ENCODE assay signal across 23 cellular contexts in genomic region chr2:96808176-96808837, GRCh38. TPM values are rescaled to one million over a fixed set of nuclear protein-coding genes. Genes with fewer than 3 reads are reported as not detected.
DNase-seq lines count a peak whose midpoint lies in the region; ATAC-seq and TF ChIP-seq lines count a peak whose summit lies in the region.
"Had no signal": no experiment of that assay in that cellular context is flagged by ENCODE, and none has a peak within 500 bp of the region (broad histone marks: within the 10 kb centered on the region; RNA-seq: fewer than 3 reads in every experiment).

No MANE protein-coding gene starts in this region.

- H3K9me3 ChIP-seq in body of pancreas = no peaks in the 10 kb centered on the region
- no peaks in the 10 kb centered on the region for H3K9me3 ChIP-seq in mesenchymal stem cell (ENCODE audit: control insufficient read depth, low read length)
- H3K9me3 ChIP-seq in HAP-1 = no peaks in the 10 kb centered on the region
- H3K9me3 ChIP-seq: transverse colon had no signal

- intact Hi-C loops in natural killer cell (cut with micrococcal nuclease) (no loop called here), body of pancreas (cut with DNase I) (no loop called here)

- peak overlapping the region in 2 of 4 donors; percentile 20 to 21 for H3K27ac ChIP-seq in body of pancreas
- H3K27ac ChIP-seq in mesenchymal stem cell (ENCODE audit: low read length, poor library complexity, severe bottlenecking) = no peak overlapping the region

- no peak for DNase-seq in natural killer cell
- no peak for DNase-seq in natural killer cell treated with Interleukin-12 subunit alpha and Interleukin-12 subunit beta and Interleukin-15 and Interleukin-18, amount 100 ng/mL, for 72 hours (ENCODE audit: low spot score)
- DNase-seq in body of pancreas = peak in 2 of 4 donors; percentile 45 to 60
- no peak for DNase-seq in mesenchymal stem cell
- no peak for DNase-seq in stimulated activated effector memory CD8-positive, alpha-beta T cell treated with anti-CD3 and anti-CD28 coated beads, Interleukin-12 subunit alpha, Interleukin-12 subunit beta, amount 100 ng/mL, for 72 hours (ENCODE audit: low spot score in 2 of 2)
- DNase-seq in occipital lobe (lab: John Stamatoyannopoulos, UW) = no peak
- no peak for DNase-seq in NCI-H187 (lab: John Stamatoyannopoulos, UW)
- no peak for DNase-seq in HAP-1 (ENCODE audit: low spot score in 2 of 2)
- DNase-seq: activated CD4-positive, CD25-positive, alpha-beta regulatory T cell treated with anti-CD3 and anti-CD28 coated beads, Interleukin-2, amount 50 U/mL, for 72 hours; activated CD8-positive, alpha-beta memory T cell treated with anti-CD3 and anti-CD28 coated beads, Interleukin-2, amount 10 ng/mL, durations not matched to agents 7 days and 5 days; Calu3; hypothalamus; islet precursor cell; Kasumi-1; NCI-H1105; NCI-H2081 treated with DMSO at 0.1 percent for 48 hours; NK-92 treated with Interleukin-12 subunit alpha and Interleukin-12 subunit beta, amount 100 ng/mL, for 24 hours; stimulated activated naive CD8-positive, alpha-beta T cell treated with anti-CD3 and anti-CD28 coated beads, Interleukin-15, amount 100 ng/mL, for 72 hours; transverse colon had no signal

- H3K14ac ChIP-seq in mesenchymal stem cell (ENCODE audit: low read length in 2 of 2) = no peak overlapping the region

- H3K4me1 ChIP-seq in body of pancreas = no peaks in the 10 kb centered on the region
- peaks cover 1% of the 10 kb centered on the region for H3K4me1 ChIP-seq in mesenchymal stem cell (ENCODE audit: control insufficient read depth, insufficient read depth, low read depth, low read length)
- H3K4me1 ChIP-seq in HAP-1 = no peaks in the 10 kb centered on the region

- no peak for TF ChIP-seq POLR2A in body of pancreas (IDR thresholded peaks at IDR 0.05)

- H3K79me1 ChIP-seq in mesenchymal stem cell (replicated peaks; ENCODE audit: low read length, poor library complexity, severe bottlenecking) = no peaks in the 10 kb centered on the region

- H4K91ac ChIP-seq in mesenchymal stem cell (ENCODE audit: low read length) = peak overlapping the region; percentile 8

- H3K4me3 ChIP-seq in body of pancreas = no peak overlapping the region
- H3K4me3 ChIP-seq in mesenchymal stem cell (ENCODE audit: insufficient read depth in 1 of 2, low read depth in 1 of 2, low read length in 2 of 2) = no peak overlapping the region
- no peak overlapping the region for H3K4me3 ChIP-seq in HAP-1
- H3K4me3 ChIP-seq: skin epidermis, transverse colon had no signal

- H2BK120ac ChIP-seq in mesenchymal stem cell (ENCODE audit: low read depth, low read length) = no peak overlapping the region

- peaks cover 20 to 35% of the 10 kb centered on the region in 2 donors for H3K4me1 Mint-ChIP-seq in natural killer cell
- peaks cover 8 to 13% of the 10 kb centered on the region in 2 donors for H3K4me1 Mint-ChIP-seq in natural killer cell treated with Interleukin-12 subunit alpha and Interleukin-12 subunit beta and Interleukin-15 and Interleukin-18, amount 100 ng/mL, for 72 hours (ENCODE audit: low read depth in 2 of 2)
- peaks cover 40% of the 10 kb centered on the region for H3K4me1 Mint-ChIP-seq in stimulated activated effector memory CD8-positive, alpha-beta T cell treated with anti-CD3 and anti-CD28 coated beads, Interleukin-12 subunit alpha, Interleukin-12 subunit beta, amount 100 ng/mL, for 72 hours

- no peaks in the 10 kb centered on the region for H3K27me3 Mint-ChIP-seq in natural killer cell (ENCODE audit: low read depth in 2 of 2)
- no peaks in the 10 kb centered on the region for H3K27me3 Mint-ChIP-seq in natural killer cell treated with Interleukin-12 subunit alpha and Interleukin-12 subunit beta and Interleukin-15 and Interleukin-18, amount 100 ng/mL, for 72 hours
- H3K27me3 Mint-ChIP-seq: activated CD8-positive, alpha-beta memory T cell treated with anti-CD3 and anti-CD28 coated beads, Interleukin-2, amount 10 ng/mL, durations not matched to agents 7 days and 5 days; activated T-helper 17 cell treated with anti-CD3 and anti-CD28 coated beads, Interleukin-2, amount 50 U/mL, for 72 hours; stimulated activated naive CD8-positive, alpha-beta T cell treated with anti-CD3 and anti-CD28 coated beads, Interleukin-15, amount 100 ng/mL, for 72 hours had no signal

- peak overlapping the region; percentile 31 for H3K4me3 Mint-ChIP-seq in natural killer cell
- no peak overlapping the region for H3K4me3 Mint-ChIP-seq in natural killer cell treated with Interleukin-12 subunit alpha and Interleukin-12 subunit beta and Interleukin-15 and Interleukin-18, amount 100 ng/mL, for 72 hours
- H3K4me3 Mint-ChIP-seq in stimulated activated effector memory CD8-positive, alpha-beta T cell treated with anti-CD3 and anti-CD28 coated beads, Interleukin-12 subunit alpha, Interleukin-12 subunit beta, amount 100 ng/mL, for 72 hours = no peak overlapping the region
- H3K4me3 Mint-ChIP-seq: activated CD8-positive, alpha-beta memory T cell treated with anti-CD3 and anti-CD28 coated beads, Interleukin-2, amount 10 ng/mL, durations not matched to agents 7 days and 5 days; activated T-helper 17 cell treated with anti-CD3 and anti-CD28 coated beads, Interleukin-2, amount 50 U/mL, for 72 hours; nephron; stimulated activated naive CD8-positive, alpha-beta T cell treated with anti-CD3 and anti-CD28 coated beads, Interleukin-15, amount 100 ng/mL, for 72 hours had no signal

- H3K36me3 ChIP-seq in body of pancreas (replicated peaks in 1 of 2; ENCODE audit: insufficient read depth in 1 of 2, low read depth in 2 of 2) = no peaks in the 10 kb centered on the region
- H3K36me3 ChIP-seq in mesenchymal stem cell (ENCODE audit: control insufficient read depth in 1 of 2, insufficient read depth in 2 of 2, low read depth in 1 of 2, low read length in 2 of 2) = peaks cover 6 to 26% of the 10 kb centered on the region in 2 experiments
- H3K36me3 ChIP-seq in HAP-1 (replicated peaks) = peaks cover 3% of the 10 kb centered on the region

- no peak overlapping the region for H3K9ac ChIP-seq in mesenchymal stem cell (ENCODE audit: low read length)

- H2AK5ac ChIP-seq in mesenchymal stem cell (ENCODE audit: low read length, severe bottlenecking) = no peak overlapping the region

- peak overlapping the region; percentile 94 to 98 for H3K27ac Mint-ChIP-seq in natural killer cell
- H3K27ac Mint-ChIP-seq in natural killer cell treated with Interleukin-12 subunit alpha and Interleukin-12 subunit beta and Interleukin-15 and Interleukin-18, amount 100 ng/mL, for 72 hours = no peak overlapping the region
- no peak overlapping the region for H3K27ac Mint-ChIP-seq in stimulated activated effector memory CD8-positive, alpha-beta T cell treated with anti-CD3 and anti-CD28 coated beads, Interleukin-12 subunit alpha, Interleukin-12 subunit beta, amount 100 ng/mL, for 72 hours
- H3K27ac Mint-ChIP-seq: activated CD8-positive, alpha-beta memory T cell treated with anti-CD3 and anti-CD28 coated beads, Interleukin-2, amount 10 ng/mL, durations not matched to agents 7 days and 5 days; activated T-helper 17 cell treated with anti-CD3 and anti-CD28 coated beads, Interleukin-2, amount 50 U/mL, for 72 hours; nephron; stimulated activated naive CD8-positive, alpha-beta T cell treated with anti-CD3 and anti-CD28 coated beads, Interleukin-15, amount 100 ng/mL, for 72 hours had no signal

- H3K23ac ChIP-seq in mesenchymal stem cell (ENCODE audit: low read length in 2 of 2) = no peak overlapping the region

- no peak overlapping the region for H3K4me2 ChIP-seq in mesenchymal stem cell (ENCODE audit: low read length, poor library complexity, severe bottlenecking)

- 63 to 70% methylated on average over 3 to 10 of the region's 10 CpGs for WGBS in body of pancreas, 2 donors
- WGBS in mesenchymal stem cell = 93% methylated on average over 9 of the region's 10 CpGs

- in situ Hi-C loops in HAP-1 (cut with MboI; ENCODE audit: low sequenced_read_pairs) = no loop called here

- H3K18ac ChIP-seq in mesenchymal stem cell (ENCODE audit: low read depth in 1 of 2, low read length in 2 of 2) = no peak overlapping the region

- peaks cover 6% of the 10 kb centered on the region for H3K36me3 Mint-ChIP-seq in natural killer cell
- no peaks in the 10 kb centered on the region for H3K36me3 Mint-ChIP-seq in natural killer cell treated with Interleukin-12 subunit alpha and Interleukin-12 subunit beta and Interleukin-15 and Interleukin-18, amount 100 ng/mL, for 72 hours
- peaks cover 20% of the 10 kb centered on the region for H3K36me3 Mint-ChIP-seq in stimulated activated effector memory CD8-positive, alpha-beta T cell treated with anti-CD3 and anti-CD28 coated beads, Interleukin-12 subunit alpha, Interleukin-12 subunit beta, amount 100 ng/mL, for 72 hours

- H4K8ac ChIP-seq in mesenchymal stem cell (ENCODE audit: low read length) = peak overlapping the region; percentile 9

- ATAC-seq in natural killer cell (no peak), body of pancreas (peak; percentile 45)
- ATAC-seq in natural killer cell treated with Interleukin-12 subunit alpha and Interleukin-12 subunit beta and Interleukin-15 and Interleukin-18, amount 100 ng/mL, for 72 hours = no peak
- ATAC-seq in stimulated activated effector memory CD8-positive, alpha-beta T cell treated with anti-CD3 and anti-CD28 coated beads, Interleukin-12 subunit alpha, Interleukin-12 subunit beta, amount 100 ng/mL, for 72 hours = no peak
- ATAC-seq: activated CD8-positive, alpha-beta memory T cell treated with anti-CD3 and anti-CD28 coated beads, Interleukin-2, amount 10 ng/mL, durations not matched to agents 7 days and 5 days; activated T-helper 17 cell treated with anti-CD3 and anti-CD28 coated beads, Interleukin-2, amount 50 U/mL, for 72 hours; Panc1; stimulated activated naive CD8-positive, alpha-beta T cell treated with anti-CD3 and anti-CD28 coated beads, Interleukin-15, amount 100 ng/mL, for 72 hours had no signal

- H3K4ac ChIP-seq in mesenchymal stem cell (ENCODE audit: low read depth in 1 of 2, low read length in 2 of 2) = no peak overlapping the region

- H3K27me3 ChIP-seq in body of pancreas (no peaks in the 10 kb centered on the region), mesenchymal stem cell (ENCODE audit: control insufficient read depth in 1 of 2, insufficient read depth in 1 of 2, low read length in 2 of 2) (no peaks in the 10 kb centered on the region), HAP-1 (ENCODE audit: low read depth) (no peaks in the 10 kb centered on the region)
- H3K27me3 ChIP-seq: transverse colon had no signal

- peak overlapping the region; percentile 12 for H2BK15ac ChIP-seq in mesenchymal stem cell (ENCODE audit: low read depth, poor library complexity, severe bottlenecking)

- TF ChIP-seq CTCF in natural killer cell (IDR thresholded peaks at IDR 0.05) (no peak), body of pancreas (IDR thresholded peaks at IDR 0.05) (no peak)

- H2AFZ ChIP-seq in mesenchymal stem cell (ENCODE audit: low read depth, low read length) = no peak overlapping the region

- H3K9me3 Mint-ChIP-seq in natural killer cell = no peaks in the 10 kb centered on the region
- H3K9me3 Mint-ChIP-seq in natural killer cell treated with Interleukin-12 subunit alpha and Interleukin-12 subunit beta and Interleukin-15 and Interleukin-18, amount 100 ng/mL, for 72 hours = no peaks in the 10 kb centered on the region
- no peaks in the 10 kb centered on the region for H3K9me3 Mint-ChIP-seq in stimulated activated effector memory CD8-positive, alpha-beta T cell treated with anti-CD3 and anti-CD28 coated beads, Interleukin-12 subunit alpha, Interleukin-12 subunit beta, amount 100 ng/mL, for 72 hours
- H3K9me3 Mint-ChIP-seq: activated T-helper 17 cell treated with anti-CD3 and anti-CD28 coated beads, Interleukin-2, amount 50 U/mL, for 72 hours; nephron; stimulated activated naive CD8-positive, alpha-beta T cell treated with anti-CD3 and anti-CD28 coated beads, Interleukin-15, amount 100 ng/mL, for 72 hours had no signal

- H2BK12ac ChIP-seq in mesenchymal stem cell (ENCODE audit: low read length in 2 of 2) = no peak overlapping the region

- no peak overlapping the region for H2BK5ac ChIP-seq in mesenchymal stem cell (ENCODE audit: low read depth, low read length, poor library complexity, severe bottlenecking)

RNA-seq across cellular contexts. Expression of gene CNNM3, which starts 7.8 kb away (rescaled TPM):
- 10 to 100 TPM; 33.8 to 55.2 (median 45.6) TPM for total RNA-seq in natural killer cell
- 10 to 100 TPM; 15.7 to 32.9 TPM for total RNA-seq in natural killer cell treated with Interleukin-12 subunit alpha and Interleukin-12 subunit beta and Interleukin-15 and Interleukin-18, amount 100 ng/mL, for 72 hours
- total RNA-seq in body of pancreas = 10 to 100 TPM; 18.2 to 57.7 TPM
- 3.8 TPM for polyA plus RNA-seq in mesenchymal stem cell (2013, experiment 1 of 2)
- 3.8 TPM for polyA plus RNA-seq in mesenchymal stem cell (2013, experiment 2 of 2)
- 8.3 TPM for total RNA-seq in occipital lobe

RNA-seq across cellular contexts. Expression of gene ANKRD23, which starts 35.5 kb away (rescaled TPM):
- total RNA-seq in natural killer cell (10 to 100 TPM in 2 of 3 donors, 1 to 10 TPM in 1; 8.3 to 11.2 (median 10.1) TPM), body of pancreas (10 to 100 TPM in 1 of 2 donors, 1 to 10 TPM in 1; 4.2 to 12.9 TPM), occipital lobe (5.9 TPM)
- 10 to 100 TPM in 1 of 2 donors, 1 to 10 TPM in 1; 7.4 to 12.9 TPM for total RNA-seq in natural killer cell treated with Interleukin-12 subunit alpha and Interleukin-12 subunit beta and Interleukin-15 and Interleukin-18, amount 100 ng/mL, for 72 hours
- 0.81 TPM for polyA plus RNA-seq in mesenchymal stem cell (2013, experiment 1 of 2)
- 0.89 TPM for polyA plus RNA-seq in mesenchymal stem cell (2013, experiment 2 of 2)

RNA-seq across cellular contexts. Expression of gene CNNM4, which starts 47.6 kb away (rescaled TPM):
- total RNA-seq in natural killer cell = 10 to 100 TPM in 2 of 3 donors, 1 to 10 TPM in 1; 9.9 to 12.1 (median 10.7) TPM
- total RNA-seq in natural killer cell treated with Interleukin-12 subunit alpha and Interleukin-12 subunit beta and Interleukin-15 and Interleukin-18, amount 100 ng/mL, for 72 hours = 1 to 10 TPM; 7.3 to 8.4 TPM
- total RNA-seq in body of pancreas = 1 to 10 TPM; 4.3 to 7.8 TPM
- polyA plus RNA-seq in mesenchymal stem cell (2013, experiment 1 of 2) = 5.8 TPM
- polyA plus RNA-seq in mesenchymal stem cell (2013, experiment 2 of 2) = 6.0 TPM
- 8.1 TPM for total RNA-seq in occipital lobe

RNA-seq across cellular contexts. Expression of gene ANKRD39, which starts 49.5 kb away (rescaled TPM):
- total RNA-seq in natural killer cell (10 to 100 TPM; 15.5 to 22.3 (median 21.6) TPM), body of pancreas (10 to 100 TPM in 1 of 2 donors, 1 to 10 TPM in 1; 2.3 to 14.3 TPM), occipital lobe (8.0 TPM)
- 10 to 100 TPM; 27.8 to 41.7 TPM for total RNA-seq in natural killer cell treated with Interleukin-12 subunit alpha and Interleukin-12 subunit beta and Interleukin-15 and Interleukin-18, amount 100 ng/mL, for 72 hours
- 11.8 TPM for polyA plus RNA-seq in mesenchymal stem cell (2013, experiment 1 of 2)
- polyA plus RNA-seq in mesenchymal stem cell (2013, experiment 2 of 2) = 10.8 TPM

Comparison
In these comparisons a context has a peak if more than half of its experiments do, and no peak if none do; other contexts are left out.
1. H3K27ac Mint-ChIP-seq: peak in natural killer cell (2 of 2); none in natural killer cell treated with Interleukin-12 subunit alpha and Interleukin-12 subunit beta and Interleukin-15 and Interleukin-18, amount 100 ng/mL, for 72 hours (0 of 2) and stimulated activated effector memory CD8-positive, alpha-beta T cell treated with anti-CD3 and anti-CD28 coated beads, Interleukin-12 subunit alpha, Interleukin-12 subunit beta, amount 100 ng/mL, for 72 hours (single experiment).